In the genomic region with DNA sequence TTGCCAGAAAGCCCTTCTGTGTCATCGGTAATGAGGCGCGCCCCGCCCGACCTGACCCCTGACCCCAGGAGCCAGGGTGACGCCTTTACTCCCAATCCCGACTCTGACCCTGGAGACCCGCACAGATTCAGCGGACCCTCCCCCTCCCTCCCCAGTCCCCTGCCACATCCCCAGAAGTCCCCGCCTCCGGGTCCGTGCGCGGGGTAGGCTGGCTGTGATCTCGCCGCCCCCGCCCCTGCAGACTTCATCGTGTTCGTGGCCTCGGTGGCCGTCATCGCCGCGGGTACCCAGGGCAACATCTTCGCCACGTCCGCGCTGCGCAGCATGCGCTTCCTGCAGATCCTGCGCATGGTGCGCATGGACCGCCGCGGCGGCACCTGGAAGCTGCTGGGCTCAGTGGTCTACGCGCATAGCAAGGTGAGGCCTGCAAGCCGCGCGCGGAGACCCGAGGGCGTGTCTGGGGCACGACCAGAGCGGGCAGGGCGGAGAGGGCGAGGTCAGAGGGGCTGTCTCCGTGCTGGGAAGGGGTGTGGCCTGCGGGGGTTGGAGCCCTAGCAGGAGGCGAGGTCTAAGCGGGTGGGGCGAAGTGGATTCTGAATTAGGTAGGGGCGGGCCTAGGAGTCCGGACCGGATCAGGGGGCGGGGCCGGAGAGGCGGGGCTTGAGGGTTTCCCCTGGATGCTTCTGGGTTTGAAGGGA, we compare ENCODE assay signal across 8 cellular contexts. TPM values are rescaled to one million over a fixed set of nuclear protein-coding genes. Genes with fewer than 3 reads are reported as not detected.
A peak's percentile ranks its signal among the peaks of the same experiment; 100 is the strongest.
DNase-seq lines count a peak whose midpoint lies in the region; ATAC-seq, FAIRE-seq and TF ChIP-seq lines count a peak whose summit lies in the region.

No MANE protein-coding gene starts in this region.

- ATAC-seq in HG02623 (IDR thresholded peaks at IDR 0.05; ENCODE audit: unreplicated experiment) (peak; percentile 62), T-cell (replicated peaks in 1 of 4) (peak; percentile 93 to 97 (median 95))

- H3K36me3 Mint-ChIP-seq in T-cell = no peaks in the 10 kb centered on the region

- H3K27ac ChIP-seq in adrenal gland (no peak overlapping the region), keratinocyte (ENCODE audit: control insufficient read depth, insufficient read depth, low read length) (no peak overlapping the region)

- no peak for TF ChIP-seq CTCF in adrenal gland (IDR thresholded peaks at IDR 0.05)
- no peak for TF ChIP-seq CTCF in keratinocyte (optimal IDR thresholded peaks at IDR 0.05 in 1 of 3, IDR thresholded peaks at IDR 0.05 in 1 of 3, conservative IDR thresholded peaks at IDR 0.05 in 1 of 3; ENCODE audit: extremely low read depth in 1 of 3, insufficient read depth in 2 of 3, low read length in 3 of 3)

- no peak for TF ChIP-seq POLR2A in adrenal gland (IDR thresholded peaks at IDR 0.05)

- H3K4me3 Mint-ChIP-seq in T-cell = peak overlapping the region; percentile 77 to 83 (median 80)

- no peak for FAIRE-seq in keratinocyte (lab: Jason Lieb, UNC)

- peaks cover 5 to 15% (median 10%) of the 10 kb centered on the region in 3 donors for H3K4me1 Mint-ChIP-seq in T-cell

- H3K9me3 ChIP-seq in adrenal gland (replicated peaks in 1 of 3) (no peaks in the 10 kb centered on the region), keratinocyte (ENCODE audit: control insufficient read depth, low read depth, low read length) (no peaks in the 10 kb centered on the region)

- intact Hi-C loops in adrenal gland (cut with DNase I) = no loop called here

- H3K9me1 ChIP-seq in keratinocyte (ENCODE audit: control insufficient read depth, extremely low read depth, insufficient read depth, low read length) = no peaks in the 10 kb centered on the region

- peak overlapping the region; percentile 56 for H2AFZ ChIP-seq in keratinocyte (ENCODE audit: control insufficient read depth, low read length)

- H3K9me3 Mint-ChIP-seq in T-cell = no peaks in the 10 kb centered on the region

- no peak overlapping the region for H3K9ac ChIP-seq in keratinocyte (ENCODE audit: control insufficient read depth, extremely low read depth, insufficient read depth, low read length)

- peak overlapping the region; percentile 73 to 86 for H3K27ac Mint-ChIP-seq in T-cell

- H3K27me3 ChIP-seq in adrenal gland (no peaks in the 10 kb centered on the region), keratinocyte (ENCODE audit: control insufficient read depth, extremely low read depth, insufficient read depth, low read length) (peaks cover 25% of the 10 kb centered on the region)

- H4K20me1 ChIP-seq in keratinocyte (ENCODE audit: control insufficient read depth, extremely low read depth, insufficient read depth, low read length) = no peaks in the 10 kb centered on the region

- H3K79me2 ChIP-seq in keratinocyte (ENCODE audit: control insufficient read depth, insufficient read depth, low read length) = no peaks in the 10 kb centered on the region

- no peaks in the 10 kb centered on the region for H3K27me3 Mint-ChIP-seq in T-cell

- CTCF ChIA-PET in T-cell (lab: Charles Lee) = no interaction called here

- DNase-seq in GM03348 (ENCODE audit: low spot score) (peak; percentile 58), T-cell (peak; percentile 70 to 89 (median 83)), adrenal gland (peak in 5 of 7 donors; percentile 50 to 71 (median 55)), keratinocyte (ENCODE audit: low read depth, low spot score) (peak; percentile 66), RKO (ENCODE audit: low spot score) (no peak), AML-193 (lab: John Stamatoyannopoulos, UW) (no peak)
- DNase-seq in stimulated activated CD4-positive, alpha-beta T cell treated with anti-CD3 and anti-CD28 coated beads, Interleukin-4, amount 100 ng/mL, for 48 hours (ENCODE audit: low read depth in 2 of 2) = peak; percentile 82 to 88

- H3K4me1 ChIP-seq in adrenal gland (replicated peaks in 1 of 2) (no peaks in the 10 kb centered on the region), keratinocyte (ENCODE audit: control insufficient read depth, extremely low read depth, insufficient read depth, low read length) (no peaks in the 10 kb centered on the region)

- dilution Hi-C loops in keratinocyte (cut with MboI; ENCODE audit: extremely low pct_ligation_motif_present, low sequenced_read_pairs) = no loop called here

- H3K4me2 ChIP-seq in keratinocyte (ENCODE audit: control insufficient read depth, extremely low read depth, insufficient read depth, low read depth, low read length) = peak overlapping the region; percentile 64

- peak overlapping the region in 1 of 4 donors; percentile 41 for H3K4me3 ChIP-seq in adrenal gland
- H3K4me3 ChIP-seq in keratinocyte (ENCODE audit: control insufficient read depth in 2 of 3, extremely low read depth in 1 of 3, insufficient read depth in 2 of 3, low read depth in 1 of 3, low read length in 3 of 3) = peak overlapping the region in 2 of 3 experiments; percentile 18 to 22

- H3K36me3 ChIP-seq in adrenal gland (replicated peaks in 1 of 2) (no peaks in the 10 kb centered on the region), keratinocyte (ENCODE audit: control insufficient read depth in 2 of 2, extremely low read depth in 1 of 2, insufficient read depth in 2 of 2, low read length in 2 of 2) (no peaks in the 10 kb centered on the region)

- 6 to 16% (median 9%) methylated on average over 22 to 59 of the region's 59 CpGs; no CpG with 5 or more reads in 1 of the 4 donors for WGBS in adrenal gland, 4 donors

- POLR2A ChIA-PET in T-cell (lab: Charles Lee) = no interaction called here

RNA-seq across cellular contexts. Expression of a gene that starts 34.8 kb away (rescaled TPM):
- total RNA-seq in T-cell (under 1 TPM; 0.10 to 0.35 (median 0.26) TPM), adrenal gland (under 1 TPM in 6 of 8 donors, not detected in 2; 0.24 to 0.42 (median 0.29) TPM)
- polyA plus RNA-seq in adrenal gland (1 to 10 TPM in 1 of 3 donors, under 1 TPM in 2; 0.16 to 1.0 (median 0.61) TPM), keratinocyte (0.02 to 0.03 TPM in 2 of 3 replicates, not detected in the other)
- polyA plus RNA-seq in keratinocyte (2011; ENCODE audit: low read depth) = not detected
- 0.08 TPM in 1 of 2 replicates, not detected in the other for polyA plus RNA-seq in keratinocyte (2011; cell fraction: cytosol; rRNA removed)
- polyA plus RNA-seq in keratinocyte (2011; cell fraction: nucleus; rRNA removed) = 0.13 and 0.15 TPM in 2 replicates
- polyA plus RNA-seq in keratinocyte (2012; ENCODE audit: low replicate concordance) = 0.03 and 0.16 TPM in 2 replicates
- 0.10 to 0.30 TPM in 2 of 3 replicates, not detected in the other for polyA minus RNA-seq in keratinocyte
- not detected for polyA minus RNA-seq in keratinocyte (2011; cell fraction: cytosol; rRNA and poly(A)+ RNA removed)
- not detected in 2 replicates for polyA minus RNA-seq in keratinocyte (2011; cell fraction: nucleus; rRNA and poly(A)+ RNA removed)

RNA-seq across cellular contexts. Expression of a gene that starts 43.8 kb away (rescaled TPM):
- 10 to 100 TPM; 23.4 to 37.0 (median 28.4) TPM for total RNA-seq in T-cell
- total RNA-seq in adrenal gland = 10 to 100 TPM; 11.2 to 68.5 (median 46.9) TPM
- polyA plus RNA-seq in adrenal gland = 10 to 100 TPM in 2 of 3 donors, 1 to 10 TPM in 1; 3.8 to 36.2 (median 21.8) TPM
- 11.2 to 30.6 TPM (median 13.3 TPM) in 3 replicates for polyA plus RNA-seq in keratinocyte
- 2.7 TPM for polyA plus RNA-seq in keratinocyte (2011; ENCODE audit: low read depth)
- 15.1 and 73.1 TPM in 2 replicates for polyA plus RNA-seq in keratinocyte (2011; cell fraction: cytosol; rRNA removed)
- polyA plus RNA-seq in keratinocyte (2011; cell fraction: nucleus; rRNA removed) = 16.6 and 36.4 TPM in 2 replicates
- 34.1 and 105 TPM in 2 replicates for polyA plus RNA-seq in keratinocyte (2012; ENCODE audit: low replicate concordance)
- polyA minus RNA-seq in keratinocyte = 3.1 to 43.1 TPM (median 5.1 TPM) in 3 replicates
- polyA minus RNA-seq in keratinocyte (2011; cell fraction: cytosol; rRNA and poly(A)+ RNA removed) = 161 TPM
- 29.6 and 41.6 TPM in 2 replicates for polyA minus RNA-seq in keratinocyte (2011; cell fraction: nucleus; rRNA and poly(A)+ RNA removed)

Comparison
In these comparisons a context has a peak if more than half of its experiments do, and no peak if none do; other contexts are left out.
1. DNase-seq: peak in GM03348 (single experiment), T-cell (34 of 34), adrenal gland (5 of 7), keratinocyte (single experiment) and stimulated activated CD4-positive, alpha-beta T cell treated with anti-CD3 and anti-CD28 coated beads, Interleukin-4, amount 100 ng/mL, for 48 hours (2 of 2); none in RKO (single experiment) and AML-193 (0 of 2).